In genomic region chr7:93178213-93178612, GRCh38 we compare ENCODE assay signal across 12 cellular contexts. TPM values are rescaled to one million over a fixed set of nuclear protein-coding genes. Genes with fewer than 3 reads are reported as not detected.
DNase-seq lines count a peak whose midpoint lies in the region; ATAC-seq and TF ChIP-seq lines count a peak whose summit lies in the region.
"Had no signal": no experiment of that assay in that cellular context is flagged by ENCODE, and none has a peak within 500 bp of the region (broad histone marks: within the 10 kb centered on the region; RNA-seq: fewer than 3 reads in every experiment).

No MANE protein-coding gene starts in this region.

- DNase-seq in DMS 273 treated with DMSO at 0.1 percent for 48 hours (lab: John Stamatoyannopoulos, UW) (peak; percentile 35), NB4 (ENCODE audit: low read depth) (peak; percentile 23), SW480 (ENCODE audit: low spot score) (peak; percentile 44), left lobe of liver (ENCODE audit: low spot score) (no peak), nucleus accumbens (lab: John Stamatoyannopoulos, UW) (no peak), Calu3 (no peak), GM20000 (ENCODE audit: low spot score) (no peak)
- DNase-seq: activated T-cell treated with anti-CD3 and anti-CD28 coated beads, Interleukin-2, amount 50 U/mL, for 72 hours; NK-92 treated with Interleukin-12 subunit alpha and Interleukin-12 subunit beta, amount 100 ng/mL, for 24 hours had no signal

- intact Hi-C loops in Calu3 (cut with micrococcal nuclease; ENCODE audit: unreplicated experiment), result loop anchor here (1.0 kb wide), 1 partner anchor 50 kb away; no protein-coding TSS in a partner anchor

- TF ChIP-seq CTCF in NB4 (IDR thresholded peaks at IDR 0.05; ENCODE audit: low read depth, low read length), result no peak
- no peak for TF ChIP-seq CTCF in Calu3 (IDR thresholded peaks at IDR 0.05; ENCODE audit: unreplicated experiment)
- no peak for TF ChIP-seq CTCF in GM20000 (IDR thresholded peaks at IDR 0.05; ENCODE audit: extremely low read depth, missing control alignments)

- H3K4me1 Mint-ChIP-seq in Calu3 (ENCODE audit: low read depth, unreplicated experiment), result no peaks in the 10 kb centered on the region

- no peak for TF ChIP-seq POLR2A in NB4 (IDR thresholded peaks at IDR 0.05; ENCODE audit: extremely low read depth, insufficient read length)

- no peaks in the 10 kb centered on the region for H3K36me3 Mint-ChIP-seq in Calu3 (ENCODE audit: insufficient read depth, unreplicated experiment)

- H3K4me3 Mint-ChIP-seq in Calu3 (ENCODE audit: low read depth, unreplicated experiment), result no peak overlapping the region
- H3K4me3 Mint-ChIP-seq: activated T-cell treated with anti-CD3 and anti-CD28 coated beads, Interleukin-2, amount 50 U/mL, for 72 hours had no signal

- H3K9me3 Mint-ChIP-seq in Calu3 (ENCODE audit: low read depth, unreplicated experiment), result no peaks in the 10 kb centered on the region
- H3K9me3 Mint-ChIP-seq: activated T-cell treated with anti-CD3 and anti-CD28 coated beads, Interleukin-2, amount 50 U/mL, for 72 hours had no signal

- H3K4me3 ChIP-seq in NB4 (ENCODE audit: low read depth, low read length), result no peak overlapping the region
- H3K4me3 ChIP-seq: prostate gland had no signal

- no peak overlapping the region for H3K27ac Mint-ChIP-seq in Calu3 (ENCODE audit: unreplicated experiment)
- H3K27ac Mint-ChIP-seq: activated T-cell treated with anti-CD3 and anti-CD28 coated beads, Interleukin-2, amount 50 U/mL, for 72 hours had no signal

- CTCF ChIA-PET in Calu3 (lab: Charles Lee), result interaction anchor here (1.0 kb wide), 1 partner anchor 54 kb away, joined by 4 read pairs; the partner anchor contains the start of gene VPS50

- ATAC-seq in left lobe of liver (peak; percentile 33), HG03342 (IDR thresholded peaks at IDR 0.05; ENCODE audit: unreplicated experiment) (no peak)
- ATAC-seq: activated T-cell treated with anti-CD3 and anti-CD28 coated beads, Interleukin-2, amount 50 U/mL, for 72 hours had no signal

- no TSS peak for BruUV-seq in Calu3 (replicated peaks; lab: Mats Ljungman, UMichigan)

- H3K27me3 Mint-ChIP-seq in Calu3 (ENCODE audit: unreplicated experiment), result peaks cover 9% of the 10 kb centered on the region

RNA-seq across cellular contexts. Expression of gene SAMD9L, which starts 30.0 kb away (rescaled TPM):
- 1.1 TPM for total RNA-seq in left lobe of liver
- total RNA-seq in Calu3 (2022), result 25.9 and 60.8 TPM in 2 replicates

RNA-seq across cellular contexts. Expression of gene HEPACAM2, which starts 48.1 kb away (rescaled TPM):
- not detected for total RNA-seq in left lobe of liver
- total RNA-seq in Calu3 (2022), result not detected in 2 replicates
- total RNA-seq: activated T-cell treated with anti-CD3 and anti-CD28 coated beads, Interleukin-2, amount 50 U/mL, for 72 hours; glomerular endothelial cell had no signal

RNA-seq across cellular contexts. Expression of gene VPS50, which starts 54.0 kb away (rescaled TPM):
- 11.6 TPM for total RNA-seq in left lobe of liver
- 31.6 and 36.9 TPM in 2 replicates for total RNA-seq in Calu3 (2022)

Comparison
In these comparisons a context has a peak if more than half of its experiments do, and no peak if none do; other contexts are left out.
1. DNase-seq: peak in DMS 273 treated with DMSO at 0.1 percent for 48 hours (single experiment), NB4 (single experiment) and SW480 (single experiment); none in left lobe of liver (single experiment), nucleus accumbens (0 of 56), Calu3 (single experiment) and GM20000 (single experiment).
2. RNA of gene SAMD9L, which starts 30.0 kb away (total RNA-seq): 25.9 to 60.8 TPM in Calu3; 1.1 TPM in left lobe of liver (single experiment); every median in the first group is over 10 times any median in the second.